In genomic region chr3:42653560-42654330, GRCh38 we compare ENCODE assay signal across 8 cellular contexts. TPM values are rescaled to one million over a fixed set of nuclear protein-coding genes. Genes with fewer than 3 reads are reported as not detected.
DNase-seq lines count a peak whose midpoint lies in the region; ATAC-seq, FAIRE-seq and TF ChIP-seq lines count a peak whose summit lies in the region.

Gene ZBTB47 (plus strand): TSS chr3:42653697. CDS start chr3:42658356, 4,659 bp downstream.

- no peaks in the 10 kb centered on the region for H3K9me3 ChIP-seq in keratinocyte (ENCODE audit: control insufficient read depth, low read depth, low read length)
- H3K9me3 ChIP-seq in skeletal muscle tissue (ENCODE audit: control insufficient read depth in 3 of 3, low read length in 3 of 3): no peaks in the 10 kb centered on the region

- no peaks in the 10 kb centered on the region for H3K27me3 Mint-ChIP-seq in T-helper 1 cell treated with Interleukin-12 subunit alpha and Interleukin-12 subunit beta and Interleukin-4 antibody, amounts not matched to agents 30 μg/mL and 1 μg/mL, for 36 hours (ENCODE audit: low read depth)

- H3K27ac ChIP-seq in keratinocyte (ENCODE audit: control insufficient read depth, insufficient read depth, low read length): peak within 1 kb of the TSS; percentile 79
- peak within 1 kb of the TSS; percentile 96 for H3K27ac ChIP-seq in skeletal muscle tissue (ENCODE audit: low read depth, low read length)

- peaks cover 43% of the 10 kb centered on the region for H3K4me1 ChIP-seq in keratinocyte (ENCODE audit: control insufficient read depth, extremely low read depth, insufficient read depth, low read length)
- peaks cover 43 to 69% (median 60%) of the 10 kb centered on the region in 3 donors for H3K4me1 ChIP-seq in skeletal muscle tissue (ENCODE audit: control insufficient read depth in 3 of 3, insufficient read depth in 3 of 3, low read length in 3 of 3)

- H4K20me1 ChIP-seq in keratinocyte (ENCODE audit: control insufficient read depth, extremely low read depth, insufficient read depth, low read length): peaks cover 6% of the 10 kb centered on the region

- H3K27me3 ChIP-seq in keratinocyte (ENCODE audit: control insufficient read depth, extremely low read depth, insufficient read depth, low read length) (no peaks in the 10 kb centered on the region), skeletal muscle tissue (ENCODE audit: control insufficient read depth in 3 of 3, insufficient read depth in 3 of 3, low read length in 3 of 3) (no peaks in the 10 kb centered on the region)

- no peaks in the 10 kb centered on the region for H3K9me3 Mint-ChIP-seq in T-helper 1 cell treated with Interleukin-12 subunit alpha and Interleukin-12 subunit beta and Interleukin-4 antibody, amounts not matched to agents 30 μg/mL and 1 μg/mL, for 36 hours

- H3K36me3 ChIP-seq in keratinocyte (ENCODE audit: control insufficient read depth in 2 of 2, extremely low read depth in 1 of 2, insufficient read depth in 2 of 2, low read length in 2 of 2) (peaks cover 6 to 8% of the 10 kb centered on the region in 2 experiments), skeletal muscle tissue (ENCODE audit: control insufficient read depth in 3 of 3, insufficient read depth in 3 of 3, low read length in 3 of 3) (peaks cover 5 to 11% (median 5%) of the 10 kb centered on the region in 3 donors)

- H2AFZ ChIP-seq in keratinocyte (ENCODE audit: control insufficient read depth, low read length): peak within 1 kb of the TSS; percentile 66

- H3K4me2 ChIP-seq in keratinocyte (ENCODE audit: control insufficient read depth, extremely low read depth, insufficient read depth, low read depth, low read length): peak within 1 kb of the TSS; percentile 83

- peaks cover 14% of the 10 kb centered on the region for H3K79me2 ChIP-seq in keratinocyte (ENCODE audit: control insufficient read depth, insufficient read depth, low read length)

- H3K36me3 Mint-ChIP-seq in T-helper 1 cell treated with Interleukin-12 subunit alpha and Interleukin-12 subunit beta and Interleukin-4 antibody, amounts not matched to agents 30 μg/mL and 1 μg/mL, for 36 hours (ENCODE audit: low read depth): peaks cover 2% of the 10 kb centered on the region

- peak within 1 kb of the TSS; percentile 72 for H3K27ac Mint-ChIP-seq in T-helper 1 cell treated with Interleukin-12 subunit alpha and Interleukin-12 subunit beta and Interleukin-4 antibody, amounts not matched to agents 30 μg/mL and 1 μg/mL, for 36 hours

- ATAC-seq in HG03280 (IDR thresholded peaks at IDR 0.05; ENCODE audit: unreplicated experiment) (no peak), HG02759 (IDR thresholded peaks at IDR 0.05; ENCODE audit: unreplicated experiment) (no peak)

- H3K9ac ChIP-seq in keratinocyte (ENCODE audit: control insufficient read depth, extremely low read depth, insufficient read depth, low read length): peak within 1 kb of the TSS; percentile 79
- peak within 1 kb of the TSS; percentile 85 to 96 (median 92) for H3K9ac ChIP-seq in skeletal muscle tissue (ENCODE audit: low read depth in 1 of 3, low read length in 3 of 3)

- H3K4me1 Mint-ChIP-seq in T-helper 1 cell treated with Interleukin-12 subunit alpha and Interleukin-12 subunit beta and Interleukin-4 antibody, amounts not matched to agents 30 μg/mL and 1 μg/mL, for 36 hours (ENCODE audit: low read depth): peaks cover 13% of the 10 kb centered on the region

- no peak for TF ChIP-seq CTCF in keratinocyte (optimal IDR thresholded peaks at IDR 0.05 in 1 of 3, IDR thresholded peaks at IDR 0.05 in 1 of 3, conservative IDR thresholded peaks at IDR 0.05 in 1 of 3; ENCODE audit: extremely low read depth in 1 of 3, insufficient read depth in 2 of 3, low read length in 3 of 3)

- peak within 1 kb of the TSS; percentile 84 for H3K4me3 Mint-ChIP-seq in T-helper 1 cell treated with Interleukin-12 subunit alpha and Interleukin-12 subunit beta and Interleukin-4 antibody, amounts not matched to agents 30 μg/mL and 1 μg/mL, for 36 hours

- H3K4me3 ChIP-seq in keratinocyte (ENCODE audit: control insufficient read depth in 2 of 3, extremely low read depth in 1 of 3, insufficient read depth in 2 of 3, low read depth in 1 of 3, low read length in 3 of 3) (peak within 1 kb of the TSS; percentile 60 to 80 (median 74)), skeletal muscle tissue (ENCODE audit: low read length in 3 of 3) (peak within 1 kb of the TSS; percentile 74 to 89 (median 85))

- peaks cover 7% of the 10 kb centered on the region for H3K9me1 ChIP-seq in keratinocyte (ENCODE audit: control insufficient read depth, extremely low read depth, insufficient read depth, low read length)

- FAIRE-seq in keratinocyte (lab: Jason Lieb, UNC): no peak

- dilution Hi-C loops in keratinocyte (cut with MboI; ENCODE audit: extremely low pct_ligation_motif_present, low sequenced_read_pairs): no loop called here

- DNase-seq in T-helper 1 cell (no peak), NOMO-1 treated with dmso at 0.1 percent for 144 hours (lab: John Stamatoyannopoulos, UW; ENCODE audit: unreplicated experiment) (peak; percentile 18), cerebellum (ENCODE audit: low spot score) (no peak), keratinocyte (ENCODE audit: low read depth, low spot score) (no peak)

RNA-seq across cellular contexts. Expression of gene ZBTB47, which starts in this region (rescaled TPM):
- total RNA-seq in cerebellum: 13.0 TPM
- 5.1 to 10.6 TPM (median 8.0 TPM) in 3 replicates for polyA plus RNA-seq in keratinocyte
- 1.1 TPM for polyA plus RNA-seq in keratinocyte (2011; ENCODE audit: low read depth)
- polyA plus RNA-seq in keratinocyte (2011; cell fraction: cytosol; rRNA removed): 6.1 and 10.8 TPM in 2 replicates
- 15.9 and 20.9 TPM in 2 replicates for polyA plus RNA-seq in keratinocyte (2011; cell fraction: nucleus; rRNA removed)
- polyA plus RNA-seq in keratinocyte (2012; ENCODE audit: low replicate concordance): 4.6 and 8.5 TPM in 2 replicates
- 9.9 to 20.0 TPM (median 18.4 TPM) in 3 replicates for polyA minus RNA-seq in keratinocyte
- 15.2 TPM for polyA minus RNA-seq in keratinocyte (2011; cell fraction: cytosol; rRNA and poly(A)+ RNA removed)
- polyA minus RNA-seq in keratinocyte (2011; cell fraction: nucleus; rRNA and poly(A)+ RNA removed): 13.5 and 13.7 TPM in 2 replicates
- total RNA-seq in skeletal muscle tissue: 21.4 TPM
